In the genomic region with DNA sequence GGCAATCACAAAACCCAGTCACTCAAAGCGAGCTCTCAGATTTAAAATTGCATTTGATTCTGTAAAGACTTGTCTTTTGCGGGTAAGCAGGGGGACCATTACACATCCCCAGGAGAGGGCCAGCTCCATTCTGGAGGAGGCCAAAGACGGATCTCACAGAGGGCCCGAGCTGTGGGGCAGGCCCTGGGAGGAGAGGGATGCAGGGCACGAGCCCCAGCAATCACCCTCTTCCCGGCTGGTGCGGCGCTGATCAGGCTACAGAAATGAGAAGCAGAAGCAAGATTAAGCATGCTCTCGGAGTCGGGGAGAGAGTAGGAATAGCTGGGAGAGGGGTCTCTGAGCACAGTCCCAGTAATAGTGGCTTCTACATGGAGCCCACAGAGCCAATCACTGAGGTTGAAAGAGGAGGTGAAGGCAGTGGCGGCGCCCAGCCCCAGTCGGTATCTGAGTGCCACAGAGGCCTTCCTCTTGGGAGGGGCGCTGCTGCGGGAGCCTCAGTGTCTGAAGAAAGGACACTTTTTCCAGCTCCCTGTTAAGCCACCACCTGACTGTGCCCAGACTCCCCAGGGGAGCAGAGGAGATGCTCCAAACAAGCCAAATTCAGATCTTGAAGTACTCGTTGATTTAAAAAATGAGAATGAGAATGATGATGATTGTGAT, we compare ENCODE assay signal across 1 cellular context.
TF ChIP-seq lines count a peak whose summit lies in the region.

No MANE protein-coding gene starts in this region.

TF ChIP-seq in H1, 55 proteins besides CTCF, POLR2A, EP300 and RAD21 (continued from another document):
- no peak for TF ChIP-seq SUZ12 (IDR thresholded peaks at IDR 0.05; ENCODE audit: low read length)
- TF ChIP-seq JUN (IDR thresholded peaks at IDR 0.05; ENCODE audit: low read depth, low read length), result no peak
- TF ChIP-seq TBP (IDR thresholded peaks at IDR 0.05; ENCODE audit: low read depth, low read length), result no peak
- TF ChIP-seq SP1 (IDR thresholded peaks at IDR 0.05; ENCODE audit: low read depth, low read length), result no peak
- no peak for TF ChIP-seq CHD2 (IDR thresholded peaks at IDR 0.05; ENCODE audit: low read length)
- TF ChIP-seq CBX5 (IDR thresholded peaks at IDR 0.05; ENCODE audit: low read depth, low read length), result no peak
- TF ChIP-seq GTF2F1 (IDR thresholded peaks at IDR 0.05; ENCODE audit: borderline replicate concordance, low read depth, low read length), result no peak
- TF ChIP-seq E2F6 (IDR thresholded peaks at IDR 0.05), result no peak
